In genomic region chr16:87833548-87833947, GRCh38 we compare ENCODE assay signal across 15 cellular contexts. TPM values are rescaled to one million over a fixed set of nuclear protein-coding genes. Genes with fewer than 3 reads are reported as not detected.
DNase-seq lines count a peak whose midpoint lies in the region; ATAC-seq and TF ChIP-seq lines count a peak whose summit lies in the region.
"Had no signal": no experiment of that assay in that cellular context is flagged by ENCODE, and none has a peak within 500 bp of the region (broad histone marks: within the 10 kb centered on the region; RNA-seq: fewer than 3 reads in every experiment).

No MANE protein-coding gene starts in this region.

- H3K36me3 Mint-ChIP-seq in activated naive CD4-positive, alpha-beta T cell treated with anti-CD3 and anti-CD28 coated beads, Interleukin-2, amount 50 U/mL, for 24 hours, result peaks cover 4% of the 10 kb centered on the region
- H3K36me3 Mint-ChIP-seq in IgD-negative memory B cell, result peaks cover 1% of the 10 kb centered on the region
- peaks cover 75% of the 10 kb centered on the region for H3K36me3 Mint-ChIP-seq in activated B cell treated with CpG ODN at 0.5 μM for 24 hours (ENCODE audit: low read depth)
- peaks cover 66% of the 10 kb centered on the region for H3K36me3 Mint-ChIP-seq in stimulated activated memory B cell treated with anti-CD40 and anti-IgM and Interleukin-4, amounts not matched to agents 10 μg/mL and 1 μg/mL and 100 μg/mL, for 72 hours

- H3K27ac Mint-ChIP-seq in activated naive CD4-positive, alpha-beta T cell treated with anti-CD3 and anti-CD28 coated beads, Interleukin-2, amount 50 U/mL, for 24 hours, result peak overlapping the region; percentile 55
- peak overlapping the region in 1 of 3 donors; percentile 92 for H3K27ac Mint-ChIP-seq in IgD-negative memory B cell
- H3K27ac Mint-ChIP-seq in activated B cell treated with CpG ODN at 0.5 μM for 24 hours, result peak overlapping the region; percentile 50
- H3K27ac Mint-ChIP-seq in stimulated activated memory B cell treated with anti-CD40 and anti-IgM and Interleukin-4, amounts not matched to agents 10 μg/mL and 1 μg/mL and 100 μg/mL, for 72 hours, result peak overlapping the region; percentile 38
- H3K27ac Mint-ChIP-seq: H9 had no signal

- intact Hi-C loops in activated B cell treated with CpG ODN at 0.5 μM for 24 hours (cut with micrococcal nuclease), result loop anchor here (1.0 to 2.0 kb wide), 4 partner anchors 19 to 54 kb away; no protein-coding TSS in a partner anchor

- no peak for TF ChIP-seq CTCF in activated B cell treated with CpG ODN at 0.5 μM for 24 hours (IDR thresholded peaks at IDR 0.05)

- H3K4me1 Mint-ChIP-seq in activated naive CD4-positive, alpha-beta T cell treated with anti-CD3 and anti-CD28 coated beads, Interleukin-2, amount 50 U/mL, for 24 hours, result peaks cover 4% of the 10 kb centered on the region
- H3K4me1 Mint-ChIP-seq in IgD-negative memory B cell, result peaks cover 3 to 11% (median 6%) of the 10 kb centered on the region in 3 donors
- peaks cover 33% of the 10 kb centered on the region for H3K4me1 Mint-ChIP-seq in activated B cell treated with CpG ODN at 0.5 μM for 24 hours
- H3K4me1 Mint-ChIP-seq in stimulated activated memory B cell treated with anti-CD40 and anti-IgM and Interleukin-4, amounts not matched to agents 10 μg/mL and 1 μg/mL and 100 μg/mL, for 72 hours, result peaks cover 46% of the 10 kb centered on the region

- POLR2A ChIA-PET in activated B cell treated with CpG ODN at 0.5 μM for 24 hours (lab: Charles Lee), result interaction anchor here (0.6 to 4.2 kb wide), 6 partner anchors 16 to 243 kb away, joined by 3 to 39 read pairs (median 12); partner anchors contain the start of gene SLC7A5

- no peaks in the 10 kb centered on the region for H3K27me3 Mint-ChIP-seq in activated naive CD4-positive, alpha-beta T cell treated with anti-CD3 and anti-CD28 coated beads, Interleukin-2, amount 50 U/mL, for 24 hours
- no peaks in the 10 kb centered on the region for H3K27me3 Mint-ChIP-seq in IgD-negative memory B cell
- H3K27me3 Mint-ChIP-seq in activated B cell treated with CpG ODN at 0.5 μM for 24 hours, result no peaks in the 10 kb centered on the region
- no peaks in the 10 kb centered on the region for H3K27me3 Mint-ChIP-seq in stimulated activated memory B cell treated with anti-CD40 and anti-IgM and Interleukin-4, amounts not matched to agents 10 μg/mL and 1 μg/mL and 100 μg/mL, for 72 hours

- no peak for ATAC-seq in activated B cell treated with CpG ODN at 0.5 μM for 24 hours (ENCODE audit: low read depth)
- no peak for ATAC-seq in stimulated activated memory B cell treated with anti-CD40 and anti-IgM and Interleukin-4, amounts not matched to agents 10 μg/mL and 1 μg/mL and 100 μg/mL, for 72 hours

- no peak for DNase-seq in activated naive CD4-positive, alpha-beta T cell (lab: John Stamatoyannopoulos, UW)
- DNase-seq in activated B cell treated with CpG ODN at 0.5 μM for 24 hours (no peak), DMS153 (lab: John Stamatoyannopoulos, UW) (no peak), kidney tubule cell (ENCODE audit: low spot score) (no peak), mesenteric fat pad (ENCODE audit: low spot score) (no peak)
- DNase-seq: H9, NCI-H1105 treated with DMSO at 0.1 percent for 48 hours, NCI-H1930, NCI-H2171 treated with DMSO at 0.1 percent for 48 hours, NCI-H524, OCI-M1, RPMI8226 had no signal

- H3K9me3 Mint-ChIP-seq in activated naive CD4-positive, alpha-beta T cell treated with anti-CD3 and anti-CD28 coated beads, Interleukin-2, amount 50 U/mL, for 24 hours, result no peaks in the 10 kb centered on the region
- no peaks in the 10 kb centered on the region for H3K9me3 Mint-ChIP-seq in IgD-negative memory B cell
- no peaks in the 10 kb centered on the region for H3K9me3 Mint-ChIP-seq in activated B cell treated with CpG ODN at 0.5 μM for 24 hours
- no peaks in the 10 kb centered on the region for H3K9me3 Mint-ChIP-seq in stimulated activated memory B cell treated with anti-CD40 and anti-IgM and Interleukin-4, amounts not matched to agents 10 μg/mL and 1 μg/mL and 100 μg/mL, for 72 hours
- H3K9me3 Mint-ChIP-seq: H9 had no signal

- H3K4me3 Mint-ChIP-seq in activated naive CD4-positive, alpha-beta T cell treated with anti-CD3 and anti-CD28 coated beads, Interleukin-2, amount 50 U/mL, for 24 hours, result no peak overlapping the region
- H3K4me3 Mint-ChIP-seq in IgD-negative memory B cell (peak overlapping the region in 3 of 4 donors; percentile 35 to 82 (median 80)), activated B cell treated with CpG ODN at 0.5 μM for 24 hours (no peak overlapping the region)
- H3K4me3 Mint-ChIP-seq in stimulated activated memory B cell treated with anti-CD40 and anti-IgM and Interleukin-4, amounts not matched to agents 10 μg/mL and 1 μg/mL and 100 μg/mL, for 72 hours, result no peak overlapping the region
- H3K4me3 Mint-ChIP-seq: H9 had no signal

- CTCF ChIA-PET in activated B cell treated with CpG ODN at 0.5 μM for 24 hours (lab: Charles Lee), result interaction anchor here (1.5 to 2.0 kb wide), 4 partner anchors 23 to 54 kb away, joined by 7 to 22 read pairs (median 8); no protein-coding TSS in a partner anchor

RNA-seq across cellular contexts. Expression of gene SLC7A5, which starts 35.8 kb away (rescaled TPM):
- polyA plus RNA-seq in IgD-negative memory B cell, result 6.9 TPM
- total RNA-seq in activated B cell treated with CpG ODN at 0.5 μM for 24 hours (106 and 111 TPM in 2 replicates), mesenteric fat pad (9.4 TPM)

Comparison
In these comparisons a context has a peak if more than half of its experiments do, and no peak if none do; other contexts are left out.
1. H3K4me3 Mint-ChIP-seq: peak in IgD-negative memory B cell (3 of 4); none in activated naive CD4-positive, alpha-beta T cell treated with anti-CD3 and anti-CD28 coated beads, Interleukin-2, amount 50 U/mL, for 24 hours (single experiment), activated B cell treated with CpG ODN at 0.5 μM for 24 hours (single experiment) and stimulated activated memory B cell treated with anti-CD40 and anti-IgM and Interleukin-4, amounts not matched to agents 10 μg/mL and 1 μg/mL and 100 μg/mL, for 72 hours (single experiment).
2. RNA of gene SLC7A5, which starts 35.8 kb away (total RNA-seq): 106 to 111 TPM in activated B cell treated with CpG ODN at 0.5 μM for 24 hours; 9.4 TPM in mesenteric fat pad (single experiment); every median in the first group is over 10 times any median in the second.